ENCODE assay signal across 10 cellular contexts in genomic region chr2:159095813-159096212, GRCh38.
"Had no signal": no experiment of that assay in that cellular context is flagged by ENCODE, and none has a peak within 500 bp of the region (broad histone marks: within the 10 kb centered on the region; RNA-seq: fewer than 3 reads in every experiment).

No MANE protein-coding gene starts in this region.

- H3K4me1 ChIP-seq: neural progenitor cell had no signal

- H3K36me3 ChIP-seq: ascending aorta, left lung, neural progenitor cell, ovary had no signal

- ATAC-seq: gastroesophageal sphincter, left lung, T-helper 17 cell had no signal

- H3K4me3 ChIP-seq: ascending aorta, gastroesophageal sphincter, left lung, neural progenitor cell, ovary had no signal

- DNase-seq: activated CD4-positive, alpha-beta T cell treated with anti-CD3 and anti-CD28 coated beads, Interleukin-2, amount 50 U/mL, for 4 hours; activated T-cell treated with anti-CD3 and anti-CD28 coated beads, Interleukin-2, amount 50 U/mL, for 1 hour; islet precursor cell; left lung; mesenchymal stem cell; ovary; T-helper 17 cell had no signal

- H3K27me3 Mint-ChIP-seq: T-helper 17 cell had no signal

- H3K27ac Mint-ChIP-seq: neural progenitor cell, T-helper 17 cell had no signal

- H3K27ac ChIP-seq: neural progenitor cell, ovary had no signal

- H3K4me3 Mint-ChIP-seq: neural progenitor cell had no signal
